Comparison of ENCODE assay signal across 10 cellular contexts in genomic region chrX:130176354-130176776, GRCh38. TPM values are rescaled to one million over a fixed set of nuclear protein-coding genes. Genes with fewer than 3 reads are reported as not detected.
A peak's percentile ranks its signal among the peaks of the same experiment; 100 is the strongest.
DNase-seq lines count a peak whose midpoint lies in the region; ATAC-seq and FAIRE-seq lines count a peak whose summit lies in the region.
"Had no signal": no experiment of that assay in that cellular context is flagged by ENCODE, and none has a peak within 500 bp of the region (broad histone marks: within the 10 kb centered on the region; RNA-seq: fewer than 3 reads in every experiment).

No MANE protein-coding gene starts in this region.

- no peak overlapping the region for H3K27ac ChIP-seq in GM23248
- peak overlapping the region; percentile 64 for H3K27ac ChIP-seq in Karpas-422 (ENCODE audit: low read length)
- H3K27ac ChIP-seq in mesenchymal stem cell (ENCODE audit: low read length, poor library complexity, severe bottlenecking), result no peak overlapping the region

- no peak overlapping the region for H3K23ac ChIP-seq in mesenchymal stem cell (ENCODE audit: low read length in 2 of 2)

- H2AFZ ChIP-seq in GM23248 (no peak overlapping the region), Karpas-422 (ENCODE audit: low read length) (no peak overlapping the region), mesenchymal stem cell (ENCODE audit: low read depth, low read length) (no peak overlapping the region)

- no peak overlapping the region for H2BK120ac ChIP-seq in mesenchymal stem cell (ENCODE audit: low read depth, low read length)

- H3K9me2 ChIP-seq in GM23248 (ENCODE audit: insufficient read depth), result no peaks in the 10 kb centered on the region
- no peaks in the 10 kb centered on the region for H3K9me2 ChIP-seq in Karpas-422 (replicated peaks; ENCODE audit: insufficient read depth, low read length)

- H3K4ac ChIP-seq in mesenchymal stem cell (ENCODE audit: low read depth in 1 of 2, low read length in 2 of 2), result no peak overlapping the region

- no peak overlapping the region for H4K91ac ChIP-seq in mesenchymal stem cell (ENCODE audit: low read length)

- no peak overlapping the region for H2BK15ac ChIP-seq in mesenchymal stem cell (ENCODE audit: low read depth, poor library complexity, severe bottlenecking)

- H3K9ac ChIP-seq in GM23248 (no peak overlapping the region), Karpas-422 (ENCODE audit: low read length) (no peak overlapping the region), mesenchymal stem cell (ENCODE audit: low read length) (no peak overlapping the region)

- no peak overlapping the region for H2BK5ac ChIP-seq in mesenchymal stem cell (ENCODE audit: low read depth, low read length, poor library complexity, severe bottlenecking)

- H3K36me3 ChIP-seq in GM23248 (ENCODE audit: low read depth) (no peaks in the 10 kb centered on the region), Karpas-422 (ENCODE audit: insufficient read depth, low read length) (no peaks in the 10 kb centered on the region), mesenchymal stem cell (ENCODE audit: control insufficient read depth in 1 of 2, insufficient read depth in 2 of 2, low read depth in 1 of 2, low read length in 2 of 2) (no peaks in the 10 kb centered on the region)

- H3K4me3 ChIP-seq in GM23248 (no peak overlapping the region), Karpas-422 (ENCODE audit: low read length) (peak overlapping the region; percentile 44; the same call in 1 of the 2 replicates), mesenchymal stem cell (ENCODE audit: insufficient read depth in 1 of 2, low read depth in 1 of 2, low read length in 2 of 2) (no peak overlapping the region)

- no peaks in the 10 kb centered on the region for H3K9me3 ChIP-seq in GM23248 (ENCODE audit: low read depth)
- H3K9me3 ChIP-seq in Karpas-422 (ENCODE audit: low read length), result no peaks in the 10 kb centered on the region
- no peaks in the 10 kb centered on the region for H3K9me3 ChIP-seq in mesenchymal stem cell (ENCODE audit: control insufficient read depth, low read length)

- FAIRE-seq in HTR-8/SVneo (lab: Jason Lieb, UNC), result no peak
- FAIRE-seq: islet of Langerhans had no signal

- H3K79me1 ChIP-seq in mesenchymal stem cell (replicated peaks; ENCODE audit: low read length, poor library complexity, severe bottlenecking), result no peaks in the 10 kb centered on the region

- H3K79me2 ChIP-seq in GM23248 (ENCODE audit: insufficient read depth) (no peaks in the 10 kb centered on the region), Karpas-422 (ENCODE audit: low read length) (peaks cover 20% of the 10 kb centered on the region; the same call in 1 of the 2 replicates)

- no peak overlapping the region for H2BK12ac ChIP-seq in mesenchymal stem cell (ENCODE audit: low read length in 2 of 2)

- H3K4me1 ChIP-seq in GM23248 (ENCODE audit: insufficient read depth), result peaks cover 17% of the 10 kb centered on the region
- peaks cover 53% of the 10 kb centered on the region for H3K4me1 ChIP-seq in Karpas-422 (ENCODE audit: low read length)
- H3K4me1 ChIP-seq in mesenchymal stem cell (ENCODE audit: control insufficient read depth, insufficient read depth, low read depth, low read length), result peaks cover 7% of the 10 kb centered on the region

- H3K18ac ChIP-seq in mesenchymal stem cell (ENCODE audit: low read depth in 1 of 2, low read length in 2 of 2), result no peak overlapping the region

- H3K14ac ChIP-seq in mesenchymal stem cell (ENCODE audit: low read length in 2 of 2), result no peak overlapping the region

- peak; percentile 44 for DNase-seq in GM23248
- peak; percentile 60 for DNase-seq in Karpas-422
- peak; percentile 43 for DNase-seq in mesenchymal stem cell
- DNase-seq in HTR-8/SVneo (ENCODE audit: insufficient read length, low spot score), result no peak
- no peak for DNase-seq in NCI-H446 treated with DMSO at 0.1 percent for 48 hours (lab: John Stamatoyannopoulos, UW)
- no peak for DNase-seq in T1000 (lab: John Stamatoyannopoulos, UW)
- DNase-seq in Kasumi-1 (lab: John Stamatoyannopoulos, UW), result no peak

- no peak overlapping the region for H4K8ac ChIP-seq in mesenchymal stem cell (ENCODE audit: low read length)

- in situ Hi-C loops in GM23248 (cut with MboI), result loop anchor here (25.0 kb wide), 1 partner anchor 239 kb away; no protein-coding TSS in a partner anchor

- H4K20me1 ChIP-seq in GM23248 (ENCODE audit: insufficient read depth), result no peaks in the 10 kb centered on the region
- H4K20me1 ChIP-seq in Karpas-422 (ENCODE audit: insufficient read depth, low read depth, low read length), result no peaks in the 10 kb centered on the region

- H3K27me3 ChIP-seq in GM23248 (replicated peaks; ENCODE audit: insufficient read depth) (no peaks in the 10 kb centered on the region), Karpas-422 (ENCODE audit: low read length) (no peaks in the 10 kb centered on the region), mesenchymal stem cell (ENCODE audit: control insufficient read depth in 1 of 2, insufficient read depth in 1 of 2, low read length in 2 of 2) (peaks cover 6 to 12% of the 10 kb centered on the region in 2 experiments)

- H3K4me2 ChIP-seq in GM23248 (ENCODE audit: unreplicated experiment) (no peak overlapping the region), Karpas-422 (ENCODE audit: low read depth, low read length, poor library complexity, severe bottlenecking) (peak overlapping the region; percentile 45), mesenchymal stem cell (ENCODE audit: low read length, poor library complexity, severe bottlenecking) (no peak overlapping the region)

- H2AK5ac ChIP-seq in mesenchymal stem cell (ENCODE audit: low read length, severe bottlenecking), result no peak overlapping the region

- ATAC-seq in GM18907 (IDR thresholded peaks at IDR 0.05; ENCODE audit: unreplicated experiment), result peak; percentile 82

- peaks cover 15% of the 10 kb centered on the region for H3F3A ChIP-seq in GM23248 (ENCODE audit: insufficient read depth)

RNA-seq across cellular contexts. Expression of gene RAB33A, which starts 4.6 kb away (rescaled TPM):
- total RNA-seq in GM23248 (2014; rRNA removed; shearing (Covaris generic)), result 3.3 and 5.8 TPM in 2 replicates
- polyA plus RNA-seq in GM23248 (2016; fragmentation: Nextera tagmentation; extraction: Ambion mirVana), result 1.5 and 2.3 TPM in 2 replicates
- total RNA-seq in Karpas-422 (2014; rRNA removed; shearing (Covaris generic); ENCODE audit: low replicate concordance), result 10.3 and 25.8 TPM in 2 replicates
- 4.6 TPM for polyA plus RNA-seq in mesenchymal stem cell (2013, experiment 1 of 2)
- polyA plus RNA-seq in mesenchymal stem cell (2013, experiment 2 of 2), result 4.7 TPM
- total RNA-seq: LHCN-M2 had no signal

RNA-seq across cellular contexts. Expression of gene AIFM1, which starts 10.7 kb away (rescaled TPM):
- 14.4 and 14.6 TPM in 2 replicates for total RNA-seq in GM23248 (2014; rRNA removed; shearing (Covaris generic))
- 22.5 and 24.3 TPM in 2 replicates for polyA plus RNA-seq in GM23248 (2016; fragmentation: Nextera tagmentation; extraction: Ambion mirVana)
- total RNA-seq in Karpas-422 (2014; rRNA removed; shearing (Covaris generic); ENCODE audit: low replicate concordance), result 25.8 and 37.4 TPM in 2 replicates
- 34.2 TPM for polyA plus RNA-seq in mesenchymal stem cell (2013, experiment 1 of 2)
- 34.5 TPM for polyA plus RNA-seq in mesenchymal stem cell (2013, experiment 2 of 2)

Comparison
In these comparisons a context has a peak if more than half of its experiments do, and no peak if none do; other contexts are left out.
1. DNase-seq: peak in GM23248 (single experiment), Karpas-422 (single experiment) and mesenchymal stem cell (single experiment); none in HTR-8/SVneo (single experiment), NCI-H446 treated with DMSO at 0.1 percent for 48 hours (single experiment), T1000 (single experiment) and Kasumi-1 (0 of 2).